ENCODE assay signal across 24 cellular contexts in the genomic region with DNA sequence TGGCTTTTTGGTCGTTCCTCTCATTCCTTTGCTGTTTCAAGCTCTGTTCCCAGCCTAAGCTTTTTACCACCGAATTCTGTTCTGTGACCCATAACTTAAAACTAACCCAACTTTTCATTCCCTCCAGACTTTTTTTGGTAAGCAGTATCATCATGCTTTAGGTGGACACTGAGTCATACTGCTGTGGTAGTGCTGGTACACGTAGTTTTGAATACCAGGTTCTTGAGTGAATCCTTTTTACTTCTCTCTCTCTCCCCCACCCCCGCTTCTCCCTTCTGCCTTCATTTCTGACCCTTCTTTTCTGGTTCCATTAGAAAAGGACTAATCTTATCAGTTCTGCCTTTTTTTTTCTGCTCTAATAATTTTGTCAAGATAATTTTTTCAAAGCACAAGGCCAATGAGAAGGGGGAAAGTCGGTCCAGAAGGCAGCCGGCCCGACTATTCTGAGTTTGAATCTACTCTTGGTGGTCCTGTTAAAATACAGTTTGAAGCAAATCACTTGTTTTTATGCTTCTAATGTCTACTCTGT. TPM values are rescaled to one million over a fixed set of nuclear protein-coding genes. Genes with fewer than 3 reads are reported as not detected.
DNase-seq lines count a peak whose midpoint lies in the region; ATAC-seq and TF ChIP-seq lines count a peak whose summit lies in the region.
"Had no signal": no experiment of that assay in that cellular context is flagged by ENCODE, and none has a peak within 500 bp of the region (broad histone marks: within the 10 kb centered on the region; RNA-seq: fewer than 3 reads in every experiment).

No MANE protein-coding gene starts in this region.

- no peaks in the 10 kb centered on the region for H3K9me3 ChIP-seq in Panc1 (ENCODE audit: control insufficient read depth, insufficient read depth, low read depth, low read length)
- H3K9me3 ChIP-seq: body of pancreas, SJCRH30, upper lobe of left lung had no signal

- H3K27ac ChIP-seq in Panc1 (ENCODE audit: low read length): peak overlapping the region; percentile 94; the same call in 1 of the 2 replicates
- peak overlapping the region; percentile 19 for H3K27ac ChIP-seq in epithelial cell of prostate
- H3K27ac ChIP-seq: HL-60, SJCRH30 had no signal

- no peak overlapping the region for H3K4me3 Mint-ChIP-seq in activated CD4-positive, alpha-beta memory T cell treated with anti-CD3 and anti-CD28 coated beads, Interleukin-2, amount 10 ng/mL, durations not matched to agents 7 days and 5 days
- H3K4me3 Mint-ChIP-seq in activated CD4-positive, alpha-beta memory T cell treated with anti-CD3 and anti-CD28 coated beads for 36 hours: no peak overlapping the region
- H3K4me3 Mint-ChIP-seq: activated naive CD8-positive, alpha-beta T cell treated with anti-CD3 and anti-CD28 coated beads, Interleukin-2, amount 10 ng/mL, durations not matched to agents 7 days and 5 days; stimulated activated naive CD8-positive, alpha-beta T cell treated with anti-CD3 and anti-CD28 coated beads, Interleukin-15, amount 100 ng/mL, for 72 hours had no signal

- no peak for TF ChIP-seq CTCF in Panc1 (IDR thresholded peaks at IDR 0.05)

- peak overlapping the region; percentile 55 for H3K27ac Mint-ChIP-seq in activated CD4-positive, alpha-beta memory T cell treated with anti-CD3 and anti-CD28 coated beads, Interleukin-2, amount 10 ng/mL, durations not matched to agents 7 days and 5 days
- no peak overlapping the region for H3K27ac Mint-ChIP-seq in activated CD4-positive, alpha-beta memory T cell treated with anti-CD3 and anti-CD28 coated beads for 36 hours
- H3K27ac Mint-ChIP-seq: stimulated activated naive CD8-positive, alpha-beta T cell treated with anti-CD3 and anti-CD28 coated beads, Interleukin-15, amount 100 ng/mL, for 72 hours had no signal

- H3K27me3 ChIP-seq in Panc1 (ENCODE audit: control insufficient read depth, insufficient read depth, low read length): no peaks in the 10 kb centered on the region
- H3K27me3 ChIP-seq: body of pancreas, SJCRH30, upper lobe of left lung had no signal

- no peak overlapping the region for H3K4me3 ChIP-seq in Panc1 (ENCODE audit: low read depth in 2 of 2, low read length in 2 of 2)
- H3K4me3 ChIP-seq: body of pancreas, PC-9, SJCRH30, upper lobe of left lung had no signal

- H3K36me3 ChIP-seq in Panc1 (ENCODE audit: control insufficient read depth, insufficient read depth, low read length): peaks cover 9% of the 10 kb centered on the region

- ATAC-seq in Panc1 (no peak), HG03097 (IDR thresholded peaks at IDR 0.05; ENCODE audit: low FRiP score, unreplicated experiment) (no peak), HG02763 (IDR thresholded peaks at IDR 0.05; ENCODE audit: unreplicated experiment) (no peak)
- ATAC-seq: activated T-helper 17 cell treated with anti-CD3 and anti-CD28 coated beads, Interleukin-2, amount 50 U/mL, for 72 hours; body of pancreas; left colon; natural killer cell treated with Interleukin-12 subunit alpha and Interleukin-12 subunit beta and Interleukin-15 and Interleukin-18, amount 100 ng/mL, for 72 hours; stimulated activated naive CD8-positive, alpha-beta T cell treated with anti-CD3 and anti-CD28 coated beads, Interleukin-15, amount 100 ng/mL, for 72 hours had no signal

- intact Hi-C loops in activated CD4-positive, alpha-beta memory T cell treated with anti-CD3 and anti-CD28 coated beads for 36 hours (cut with micrococcal nuclease): loop anchor here (5.0 to 10.0 kb wide), 2 partner anchors 433 to 1171 kb away; no protein-coding TSS in a partner anchor
- intact Hi-C loops in Panc1 (cut with micrococcal nuclease; ENCODE audit: unreplicated experiment): no loop called here

- peaks cover 6% of the 10 kb centered on the region; the same call in 1 of the 2 replicates for H3K4me1 ChIP-seq in Panc1 (ENCODE audit: control insufficient read depth, insufficient read depth, low read length)

- in situ Hi-C loops in Panc1 (cut with HindIII; ENCODE audit: low pct_unique_long_range_greater_than_20kb, low sequenced_read_pairs): no loop called here

- H3K4me1 Mint-ChIP-seq in activated CD4-positive, alpha-beta memory T cell treated with anti-CD3 and anti-CD28 coated beads, Interleukin-2, amount 10 ng/mL, durations not matched to agents 7 days and 5 days: peaks cover 39% of the 10 kb centered on the region
- H3K4me1 Mint-ChIP-seq in activated CD4-positive, alpha-beta memory T cell treated with anti-CD3 and anti-CD28 coated beads for 36 hours (ENCODE audit: low read depth): peaks cover 11% of the 10 kb centered on the region
- H3K4me1 Mint-ChIP-seq: activated T-helper 17 cell treated with anti-CD3 and anti-CD28 coated beads, Interleukin-2, amount 50 U/mL, for 72 hours had no signal

- H3K27me3 Mint-ChIP-seq in activated CD4-positive, alpha-beta memory T cell treated with anti-CD3 and anti-CD28 coated beads, Interleukin-2, amount 10 ng/mL, durations not matched to agents 7 days and 5 days: no peaks in the 10 kb centered on the region
- H3K27me3 Mint-ChIP-seq in activated CD4-positive, alpha-beta memory T cell treated with anti-CD3 and anti-CD28 coated beads for 36 hours: no peaks in the 10 kb centered on the region
- H3K27me3 Mint-ChIP-seq: activated naive CD8-positive, alpha-beta T cell treated with anti-CD3 and anti-CD28 coated beads, Interleukin-2, amount 10 ng/mL, durations not matched to agents 7 days and 5 days; activated T-helper 17 cell treated with anti-CD3 and anti-CD28 coated beads, Interleukin-2, amount 50 U/mL, for 72 hours; natural killer cell treated with Interleukin-12 subunit alpha and Interleukin-12 subunit beta and Interleukin-15 and Interleukin-18, amount 100 ng/mL, for 72 hours; stimulated activated naive CD8-positive, alpha-beta T cell treated with anti-CD3 and anti-CD28 coated beads, Interleukin-15, amount 100 ng/mL, for 72 hours had no signal

- H3K9me3 Mint-ChIP-seq in activated CD4-positive, alpha-beta memory T cell treated with anti-CD3 and anti-CD28 coated beads, Interleukin-2, amount 10 ng/mL, durations not matched to agents 7 days and 5 days: no peaks in the 10 kb centered on the region
- no peaks in the 10 kb centered on the region for H3K9me3 Mint-ChIP-seq in activated CD4-positive, alpha-beta memory T cell treated with anti-CD3 and anti-CD28 coated beads for 36 hours
- H3K9me3 Mint-ChIP-seq: activated naive CD8-positive, alpha-beta T cell treated with anti-CD3 and anti-CD28 coated beads, Interleukin-2, amount 10 ng/mL, durations not matched to agents 7 days and 5 days; activated T-helper 17 cell treated with anti-CD3 and anti-CD28 coated beads, Interleukin-2, amount 50 U/mL, for 72 hours; natural killer cell treated with Interleukin-12 subunit alpha and Interleukin-12 subunit beta and Interleukin-15 and Interleukin-18, amount 100 ng/mL, for 72 hours; stimulated activated naive CD8-positive, alpha-beta T cell treated with anti-CD3 and anti-CD28 coated beads, Interleukin-15, amount 100 ng/mL, for 72 hours had no signal

- peaks cover 24% of the 10 kb centered on the region for H3K36me3 Mint-ChIP-seq in activated CD4-positive, alpha-beta memory T cell treated with anti-CD3 and anti-CD28 coated beads, Interleukin-2, amount 10 ng/mL, durations not matched to agents 7 days and 5 days (ENCODE audit: low read depth)
- peaks cover 18% of the 10 kb centered on the region for H3K36me3 Mint-ChIP-seq in activated CD4-positive, alpha-beta memory T cell treated with anti-CD3 and anti-CD28 coated beads for 36 hours

- CTCF ChIA-PET in activated CD4-positive, alpha-beta memory T cell treated with anti-CD3 and anti-CD28 coated beads, Interleukin-2, amount 10 ng/mL, durations not matched to agents 7 days and 5 days (lab: Charles Lee): no interaction called here
- CTCF ChIA-PET in activated CD4-positive, alpha-beta memory T cell treated with anti-CD3 and anti-CD28 coated beads for 36 hours (lab: Charles Lee): no interaction called here
- CTCF ChIA-PET in Panc1 (lab: Charles Lee): no interaction called here

- BruUV-seq in Panc1 (replicated peaks; lab: Mats Ljungman, UMichigan): no TSS peak

- DNase-seq in activated CD4-positive, alpha-beta memory T cell treated with anti-CD3 and anti-CD28 coated beads, Interleukin-2, amount 10 ng/mL, durations not matched to agents 7 days and 5 days: no peak
- no peak for DNase-seq in activated CD4-positive, alpha-beta memory T cell treated with anti-CD3 and anti-CD28 coated beads for 36 hours
- no peak for DNase-seq in Panc1 (ENCODE audit: low read depth, low spot score)
- DNase-seq in epithelial cell of prostate (ENCODE audit: low read depth, low spot score): no peak
- DNase-seq in ureter (ENCODE audit: low spot score): peak; percentile 20
- no peak for DNase-seq in NCI-H2227 (lab: John Stamatoyannopoulos, UW; ENCODE audit: unreplicated experiment)
- DNase-seq: activated naive CD8-positive, alpha-beta T cell treated with anti-CD3 and anti-CD28 coated beads, Interleukin-2, amount 10 ng/mL, durations not matched to agents 7 days and 5 days; left colon; midbrain; MV-4-11; NCI-H1694; NCI-H2227 treated with DMSO at 0.1 percent for 48 hours; NCI-H82; PC-9; SJCRH30; stimulated activated CD4-positive, alpha-beta T cell treated with anti-CD3 and anti-CD28 coated beads, Interleukin-4, amount 100 ng/mL, for 1 hour; stimulated activated naive CD8-positive, alpha-beta T cell treated with anti-CD3 and anti-CD28 coated beads, Interleukin-15, amount 100 ng/mL, for 72 hours had no signal

- POLR2A ChIA-PET in activated CD4-positive, alpha-beta memory T cell treated with anti-CD3 and anti-CD28 coated beads, Interleukin-2, amount 10 ng/mL, durations not matched to agents 7 days and 5 days (lab: Charles Lee): no interaction called here
- POLR2A ChIA-PET in activated CD4-positive, alpha-beta memory T cell treated with anti-CD3 and anti-CD28 coated beads for 36 hours (lab: Charles Lee): no interaction called here
- POLR2A ChIA-PET in Panc1 (lab: Charles Lee): no interaction called here

RNA-seq across cellular contexts. Expression of a gene that starts 2.3 kb away (rescaled TPM):
- 100 to 1,000 TPM; 194 to 201 TPM for total RNA-seq in activated CD4-positive, alpha-beta memory T cell treated with anti-CD3 and anti-CD28 coated beads, Interleukin-2, amount 10 ng/mL, durations not matched to agents 7 days and 5 days
- total RNA-seq in activated CD4-positive, alpha-beta memory T cell treated with anti-CD3 and anti-CD28 coated beads for 36 hours: 100 to 1,000 TPM; 125 to 136 TPM
- 101 TPM for total RNA-seq in Panc1 (2021; ENCODE audit: unreplicated experiment)
- 11.8 TPM for polyA plus RNA-seq in Panc1 (2012; ENCODE audit: insufficient read length)
- total RNA-seq in ureter: 140 TPM

RNA-seq across cellular contexts. Expression of a gene that starts 59.7 kb away (rescaled TPM):
- total RNA-seq in activated CD4-positive, alpha-beta memory T cell treated with anti-CD3 and anti-CD28 coated beads, Interleukin-2, amount 10 ng/mL, durations not matched to agents 7 days and 5 days: 1 to 10 TPM; 8.2 to 8.8 TPM
- 1 to 10 TPM; 4.1 to 5.3 TPM for total RNA-seq in activated CD4-positive, alpha-beta memory T cell treated with anti-CD3 and anti-CD28 coated beads for 36 hours
- total RNA-seq in Panc1 (2021; ENCODE audit: unreplicated experiment): 15.9 TPM
- polyA plus RNA-seq in Panc1 (2012; ENCODE audit: insufficient read length): 10.2 TPM
- 13.4 TPM for total RNA-seq in ureter
